Comparison of ENCODE assay signal across 18 cellular contexts in the genomic region with DNA sequence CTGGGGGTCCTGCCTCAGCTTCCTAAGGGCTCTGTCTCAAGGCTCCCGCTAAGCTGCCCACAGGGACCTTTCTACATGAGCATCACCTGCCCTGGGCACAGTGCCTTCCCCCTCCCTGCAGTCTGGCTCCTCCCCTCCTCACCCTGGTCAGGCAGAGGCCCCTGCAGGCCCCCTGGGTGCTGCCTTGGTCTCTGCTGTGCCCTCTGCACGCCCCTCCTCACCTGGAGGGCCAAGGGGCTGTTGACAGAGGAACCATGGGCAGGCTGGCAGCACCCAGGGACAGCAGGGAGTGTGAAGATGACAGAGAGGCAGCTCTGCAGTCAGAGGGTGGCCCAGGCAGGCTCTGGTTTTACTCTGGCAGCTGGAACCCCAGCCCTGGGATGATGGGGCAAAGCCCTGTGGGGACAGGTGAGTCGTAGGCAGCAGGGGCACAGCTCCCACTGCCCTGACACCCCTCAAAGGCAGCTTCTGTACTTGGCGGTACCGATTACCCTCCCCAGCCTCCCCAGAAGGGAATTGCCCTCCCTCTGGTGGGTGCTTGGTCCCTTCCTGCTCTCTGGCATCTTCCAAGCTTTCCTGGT. TPM values are rescaled to one million over a fixed set of nuclear protein-coding genes. Genes with fewer than 3 reads are reported as not detected.
"Had no signal": no experiment of that assay in that cellular context is flagged by ENCODE, and none has a peak within 500 bp of the region (broad histone marks: within the 10 kb centered on the region; RNA-seq: fewer than 3 reads in every experiment).

No MANE protein-coding gene starts in this region.

- H3K27me3 Mint-ChIP-seq: dendritic cell treated with granulocyte-macrophage colony-stimulating factor and Interleukin-4, amounts not matched to agents 40 ng/mL and 50 ng/mL, for 4 days had no signal

- H3K4me3 ChIP-seq: ascending aorta, breast epithelium, heart left ventricle, right atrium auricular region, stomach, thoracic aorta, upper lobe of right lung had no signal

- H3K4me1 ChIP-seq: ascending aorta, breast epithelium, upper lobe of right lung had no signal

- H3K4me1 Mint-ChIP-seq: activated CD4-positive, alpha-beta memory T cell treated with anti-CD3 and anti-CD28 coated beads, Interleukin-2, amount 10 ng/mL, durations not matched to agents 7 days and 5 days; immature natural killer cell had no signal

- H3K9me3 Mint-ChIP-seq: activated CD4-positive, alpha-beta memory T cell treated with anti-CD3 and anti-CD28 coated beads, Interleukin-2, amount 10 ng/mL, durations not matched to agents 7 days and 5 days; dendritic cell treated with granulocyte-macrophage colony-stimulating factor and Interleukin-4, amounts not matched to agents 40 ng/mL and 50 ng/mL, for 4 days; immature natural killer cell; nephron had no signal

- H3K27ac Mint-ChIP-seq: activated CD4-positive, alpha-beta memory T cell treated with anti-CD3 and anti-CD28 coated beads, Interleukin-2, amount 10 ng/mL, durations not matched to agents 7 days and 5 days; dendritic cell treated with granulocyte-macrophage colony-stimulating factor and Interleukin-4, amounts not matched to agents 40 ng/mL and 50 ng/mL, for 4 days; nephron; progenitor cell of endocrine pancreas had no signal

- H3K27me3 ChIP-seq: ascending aorta, breast epithelium, heart left ventricle, right atrium auricular region, stomach, upper lobe of right lung had no signal

- H3K9me3 ChIP-seq: ascending aorta, breast epithelium, heart left ventricle, right atrium auricular region, stomach, thoracic aorta, upper lobe of right lung had no signal

- H3K36me3 ChIP-seq: breast epithelium had no signal

- ATAC-seq: upper lobe of right lung had no signal

- H3K4me3 Mint-ChIP-seq: activated CD4-positive, alpha-beta memory T cell treated with anti-CD3 and anti-CD28 coated beads, Interleukin-2, amount 10 ng/mL, durations not matched to agents 7 days and 5 days; dendritic cell treated with granulocyte-macrophage colony-stimulating factor and Interleukin-4, amounts not matched to agents 40 ng/mL and 50 ng/mL, for 4 days; immature natural killer cell; nephron had no signal

- DNase-seq: activated CD4-positive, alpha-beta memory T cell treated with anti-CD3 and anti-CD28 coated beads, Interleukin-2, amount 10 ng/mL, durations not matched to agents 7 days and 5 days; effector memory CD4-positive, alpha-beta T cell; foreskin melanocyte; immature natural killer cell; occipital lobe; stimulated activated CD4-positive, alpha-beta T cell treated with anti-CD3 and anti-CD28 coated beads, Interleukin-15, amount 100 ng/mL, for 24 hours; stimulated activated CD4-positive, alpha-beta T cell treated with anti-CD3 and anti-CD28 coated beads, Interleukin-4, amount 100 ng/mL, for 4 hours; stimulated activated CD8-positive, alpha-beta memory T cell treated with anti-CD3 and anti-CD28 coated beads, Interleukin-4, amount 100 ng/mL, for 48 hours; stomach; upper lobe of right lung had no signal

- H3K27ac ChIP-seq: ascending aorta, breast epithelium, right atrium auricular region, stomach, thoracic aorta, upper lobe of right lung had no signal

RNA-seq across cellular contexts. Expression of a gene that starts 49.2 kb away (rescaled TPM):
- total RNA-seq: activated CD4-positive, alpha-beta memory T cell treated with anti-CD3 and anti-CD28 coated beads, Interleukin-2, amount 10 ng/mL, durations not matched to agents 7 days and 5 days had no signal
